ENCODE assay signal across 12 cellular contexts in genomic region chr3:57815034-57815433, GRCh38. TPM values are rescaled to one million over a fixed set of nuclear protein-coding genes. Genes with fewer than 3 reads are reported as not detected.
A peak's percentile ranks its signal among the peaks of the same experiment; 100 is the strongest.
DNase-seq lines count a peak whose midpoint lies in the region; ATAC-seq and TF ChIP-seq lines count a peak whose summit lies in the region.
"Had no signal": no experiment of that assay in that cellular context is flagged by ENCODE, and none has a peak within 500 bp of the region (broad histone marks: within the 10 kb centered on the region; RNA-seq: fewer than 3 reads in every experiment).

No MANE protein-coding gene starts in this region.

- no peak overlapping the region for H3K9ac ChIP-seq in smooth muscle cell (ENCODE audit: low read depth)

- H3F3A ChIP-seq in smooth muscle cell (ENCODE audit: low read depth): no peaks in the 10 kb centered on the region

- H3K9me3 ChIP-seq in CD8-positive, alpha-beta T cell (ENCODE audit: low read length): no peaks in the 10 kb centered on the region
- no peaks in the 10 kb centered on the region for H3K9me3 ChIP-seq in smooth muscle cell (replicated peaks; ENCODE audit: low read depth)
- H3K9me3 ChIP-seq: vagina had no signal

- H3K4me3 Mint-ChIP-seq in CD8-positive, alpha-beta T cell: peak overlapping the region; percentile 64
- no peak overlapping the region for H3K4me3 Mint-ChIP-seq in activated T-cell treated with anti-CD3 and anti-CD28 coated beads, Interleukin-2, amount 50 U/mL, for 72 hours
- peak overlapping the region in 9 of 10 donors; percentile 22 to 70 (median 61) for H3K4me3 Mint-ChIP-seq in naive thymus-derived CD8-positive, alpha-beta T cell
- H3K4me3 Mint-ChIP-seq: WTC11 had no signal

- CTCF ChIA-PET in CD8-positive, alpha-beta T cell (lab: Charles Lee): interaction anchor here (0.9 kb wide), 1 partner anchor 10 kb away, joined by 3 read pairs; no protein-coding TSS in a partner anchor

- no peak overlapping the region for H3K4me3 ChIP-seq in CD8-positive, alpha-beta T cell (ENCODE audit: low read depth, low read length)
- H3K4me3 ChIP-seq in NB4 (ENCODE audit: low read depth, low read length) (no peak overlapping the region), smooth muscle cell (no peak overlapping the region)
- H3K4me3 ChIP-seq: vagina had no signal

- DNase-seq in CD8-positive, alpha-beta T cell: peak in 6 of 7 experiments; percentile 30 to 63 (median 36)
- DNase-seq in NB4 (ENCODE audit: low read depth): peak; percentile 17
- peak; percentile 9 to 35 for DNase-seq in activated T-cell treated with anti-CD3 and anti-CD28 coated beads, Interleukin-2, amount 50 U/mL, for 72 hours
- peak in 7 of 10 donors; percentile 18 to 40 (median 25) for DNase-seq in naive thymus-derived CD8-positive, alpha-beta T cell
- no peak for DNase-seq in KBM-7
- DNase-seq in NCI-H446 treated with DMSO at 0.1 percent for 48 hours (lab: John Stamatoyannopoulos, UW): no peak
- no peak for DNase-seq in midbrain (lab: John Stamatoyannopoulos, UW)
- DNase-seq in smooth muscle cell (lab: John Stamatoyannopoulos, UW; ENCODE audit: unreplicated experiment): no peak
- DNase-seq: AML-193, Right ventricle myocardium superior had no signal

- WGBS in smooth muscle cell (ENCODE audit: low lambda C conversion rate): 93% methylated on average over 6 of the region's 6 CpGs

- H3K9me3 Mint-ChIP-seq in CD8-positive, alpha-beta T cell: peaks cover 3% of the 10 kb centered on the region
- H3K9me3 Mint-ChIP-seq in activated T-cell treated with anti-CD3 and anti-CD28 coated beads, Interleukin-2, amount 50 U/mL, for 72 hours: peaks cover 0 to 2% of the 10 kb centered on the region in 2 donors
- H3K9me3 Mint-ChIP-seq in naive thymus-derived CD8-positive, alpha-beta T cell: peaks cover 0 to 10% (median 3%) of the 10 kb centered on the region in 9 donors
- H3K9me3 Mint-ChIP-seq: WTC11 had no signal

- H3K36me3 ChIP-seq in CD8-positive, alpha-beta T cell (ENCODE audit: insufficient read depth, low read length): no peaks in the 10 kb centered on the region
- H3K36me3 ChIP-seq in smooth muscle cell (ENCODE audit: low read depth): no peaks in the 10 kb centered on the region
- H3K36me3 ChIP-seq: vagina had no signal

- peaks cover 28% of the 10 kb centered on the region for H3K4me1 ChIP-seq in CD8-positive, alpha-beta T cell (ENCODE audit: insufficient read depth, low read length)
- no peaks in the 10 kb centered on the region for H3K4me1 ChIP-seq in smooth muscle cell (ENCODE audit: low read depth)

- H3K27ac ChIP-seq in CD8-positive, alpha-beta T cell (ENCODE audit: low read depth, low read length): no peak overlapping the region
- H3K27ac ChIP-seq in smooth muscle cell (ENCODE audit: low read depth): no peak overlapping the region
- H3K27ac ChIP-seq: vagina had no signal

- H3K36me3 Mint-ChIP-seq in CD8-positive, alpha-beta T cell: peaks cover 7% of the 10 kb centered on the region
- H3K36me3 Mint-ChIP-seq in activated T-cell treated with anti-CD3 and anti-CD28 coated beads, Interleukin-2, amount 50 U/mL, for 72 hours (ENCODE audit: insufficient read depth in 2 of 2): no peaks in the 10 kb centered on the region
- peaks cover 5 to 9% (median 8%) of the 10 kb centered on the region in 3 donors for H3K36me3 Mint-ChIP-seq in naive thymus-derived CD8-positive, alpha-beta T cell
- H3K36me3 Mint-ChIP-seq: WTC11 had no signal

- TF ChIP-seq CTCF in CD8-positive, alpha-beta T cell (IDR thresholded peaks at IDR 0.05): no peak
- TF ChIP-seq CTCF in NB4 (IDR thresholded peaks at IDR 0.05; ENCODE audit: low read depth, low read length): no peak
- TF ChIP-seq CTCF in smooth muscle cell (IDR thresholded peaks at IDR 0.05; ENCODE audit: borderline replicate concordance, insufficient read depth, poor library complexity, severe bottlenecking): no peak

- no peaks in the 10 kb centered on the region for H3K27me3 Mint-ChIP-seq in CD8-positive, alpha-beta T cell (ENCODE audit: low read depth)
- no peaks in the 10 kb centered on the region for H3K27me3 Mint-ChIP-seq in activated T-cell treated with anti-CD3 and anti-CD28 coated beads, Interleukin-2, amount 50 U/mL, for 72 hours (ENCODE audit: low read depth)
- H3K27me3 Mint-ChIP-seq in naive thymus-derived CD8-positive, alpha-beta T cell: no peaks in the 10 kb centered on the region

- peaks cover 96% of the 10 kb centered on the region for H4K20me1 ChIP-seq in smooth muscle cell (ENCODE audit: low read depth)

- intact Hi-C loops in CD8-positive, alpha-beta T cell (cut with DNase I, micrococcal nuclease): loop anchor here in 1 of 2 experiments (5.0 kb wide), 1 partner anchor 48 kb away; no protein-coding TSS in a partner anchor

- peak; percentile 78 for ATAC-seq in CD8-positive, alpha-beta T cell
- ATAC-seq in activated T-cell treated with anti-CD3 and anti-CD28 coated beads, Interleukin-2, amount 50 U/mL, for 72 hours (replicated peaks in 1 of 2): peak; percentile 52 to 68
- peak; percentile 91 to 94 for ATAC-seq in naive thymus-derived CD8-positive, alpha-beta T cell
- ATAC-seq: WTC11 had no signal

- no peak overlapping the region for H2AFZ ChIP-seq in smooth muscle cell (ENCODE audit: low read depth)

- in situ Hi-C loops in KBM-7 (cut with MboI; ENCODE audit: low pct_unique_long_range_greater_than_20kb, low sequenced_read_pairs): no loop called here

- no peak for TF ChIP-seq POLR2A in NB4 (IDR thresholded peaks at IDR 0.05; ENCODE audit: extremely low read depth, insufficient read length)

- peaks cover 51% of the 10 kb centered on the region for H3K4me1 Mint-ChIP-seq in CD8-positive, alpha-beta T cell (ENCODE audit: low read depth)
- peaks cover 21% of the 10 kb centered on the region for H3K4me1 Mint-ChIP-seq in activated T-cell treated with anti-CD3 and anti-CD28 coated beads, Interleukin-2, amount 50 U/mL, for 72 hours (ENCODE audit: low read depth)
- peaks cover 21 to 47% (median 43%) of the 10 kb centered on the region in 4 donors for H3K4me1 Mint-ChIP-seq in naive thymus-derived CD8-positive, alpha-beta T cell

- no peak overlapping the region for H3K4me2 ChIP-seq in smooth muscle cell

- H3K79me2 ChIP-seq in smooth muscle cell (ENCODE audit: low read depth): peaks cover 81% of the 10 kb centered on the region

- POLR2A ChIA-PET in CD8-positive, alpha-beta T cell (lab: Charles Lee): interaction anchor here (0.6 to 1.2 kb wide), 2 partner anchors 13 to 131 kb away, joined by 3 read pairs; no protein-coding TSS in a partner anchor
- POLR2A ChIA-PET in naive thymus-derived CD8-positive, alpha-beta T cell (lab: Charles Lee): interaction anchor here (0.5 to 1.4 kb wide), 2 partner anchors 20 to 59 kb away, joined by 5 read pairs; partner anchors contain the start of gene SLMAP

- peak overlapping the region; percentile 85 for H3K27ac Mint-ChIP-seq in CD8-positive, alpha-beta T cell
- H3K27ac Mint-ChIP-seq in activated T-cell treated with anti-CD3 and anti-CD28 coated beads, Interleukin-2, amount 50 U/mL, for 72 hours: no peak overlapping the region
- H3K27ac Mint-ChIP-seq in naive thymus-derived CD8-positive, alpha-beta T cell: peak overlapping the region in 9 of 10 donors; percentile 32 to 87 (median 73)
- H3K27ac Mint-ChIP-seq: WTC11 had no signal

- no peaks in the 10 kb centered on the region for H3K27me3 ChIP-seq in CD8-positive, alpha-beta T cell (ENCODE audit: insufficient read depth, low read length)
- no peaks in the 10 kb centered on the region for H3K27me3 ChIP-seq in smooth muscle cell (ENCODE audit: low read depth)
- H3K27me3 ChIP-seq: vagina had no signal

RNA-seq across cellular contexts. Expression of gene SLMAP, which starts 58.9 kb away (rescaled TPM):
- total RNA-seq in CD8-positive, alpha-beta T cell: 10 to 100 TPM; 55.0 to 56.7 TPM
- 10 to 100 TPM; 36.5 to 42.9 TPM for total RNA-seq in activated T-cell treated with anti-CD3 and anti-CD28 coated beads, Interleukin-2, amount 50 U/mL, for 72 hours
- 10 to 100 TPM; 65.8 to 70.6 TPM for total RNA-seq in naive thymus-derived CD8-positive, alpha-beta T cell
- polyA plus RNA-seq in naive thymus-derived CD8-positive, alpha-beta T cell: 10 to 100 TPM; 19.6 to 24.5 (median 23.7) TPM
- total RNA-seq in smooth muscle cell: 42.8 and 49.6 TPM in 2 replicates
- 18.9 and 19.9 TPM in 2 replicates for polyA plus RNA-seq in smooth muscle cell

Comparison
In these comparisons a context has a peak if more than half of its experiments do, and no peak if none do; other contexts are left out.
1. DNase-seq: peak in CD8-positive, alpha-beta T cell (6 of 7), NB4 (single experiment), activated T-cell treated with anti-CD3 and anti-CD28 coated beads, Interleukin-2, amount 50 U/mL, for 72 hours (2 of 2) and naive thymus-derived CD8-positive, alpha-beta T cell (7 of 10); none in KBM-7 (single experiment), NCI-H446 treated with DMSO at 0.1 percent for 48 hours (single experiment), midbrain (single experiment) and smooth muscle cell (single experiment).
2. H3K4me3 Mint-ChIP-seq: peak in CD8-positive, alpha-beta T cell (single experiment) and naive thymus-derived CD8-positive, alpha-beta T cell (9 of 10); none in activated T-cell treated with anti-CD3 and anti-CD28 coated beads, Interleukin-2, amount 50 U/mL, for 72 hours (0 of 2).
3. Peak in every context shown above with its lines, with median percentiles within 50 percentile points of each other: ATAC-seq.